ENCODE assay signal across 22 cellular contexts in genomic region chr20:50895111-50895830, GRCh38. TPM values are rescaled to one million over a fixed set of nuclear protein-coding genes. Genes with fewer than 3 reads are reported as not detected.
DNase-seq lines count a peak whose midpoint lies in the region; ATAC-seq and TF ChIP-seq lines count a peak whose summit lies in the region.
"Had no signal": no experiment of that assay in that cellular context is flagged by ENCODE, and none has a peak within 500 bp of the region (broad histone marks: within the 10 kb centered on the region; RNA-seq: fewer than 3 reads in every experiment).

No MANE protein-coding gene starts in this region.

- H3K27ac Mint-ChIP-seq in neural progenitor cell (no peak overlapping the region), osteocyte (ENCODE audit: unreplicated experiment) (no peak overlapping the region)
- H3K27ac Mint-ChIP-seq: activated T-helper 2 cell treated with anti-CD3 and anti-CD28 coated beads, Interferon-gamma antibody, Interleukin-2, Interleukin-4, amounts not matched to agents 10 μg/mL and 5 μg/mL and 100 μg/mL, durations not matched to agents 14 hours and 24 hours and 36 hours; dendritic cell treated with granulocyte-macrophage colony-stimulating factor and Interleukin-4, amounts not matched to agents 40 ng/mL and 50 ng/mL, for 4 days had no signal

- H3K9ac ChIP-seq in IMR-90 (ENCODE audit: low read depth, low read length) (no peak overlapping the region), colonic mucosa (ENCODE audit: low read depth in 2 of 2, low read length in 2 of 2) (no peak overlapping the region), neural progenitor cell (no peak overlapping the region)

- 89% methylated on average over 3 of the region's 8 CpGs; no CpG with 5 or more reads in 1 of the 2 experiments for WGBS in IMR-90 (ENCODE audit: extremely low coverage in 2 of 2, insufficient read length in 1 of 2), 2 experiments

- H2BK120ac ChIP-seq in IMR-90 (ENCODE audit: low read depth, low read length): no peak overlapping the region

- BruUV-seq in IMR-90 (replicated peaks; lab: Mats Ljungman, UMichigan): no TSS peak

- H4K8ac ChIP-seq in IMR-90 (ENCODE audit: low read depth in 2 of 2, low read length in 2 of 2): 0 out of 4 replicates have a peak overlapping the region, but pooled peaks of 1 of the 2 experiments have one; percentile 3

- no peak for TF ChIP-seq POLR2A in IMR-90 (IDR thresholded peaks at IDR 0.05; ENCODE audit: low read depth, low read length)

- H3K4me3 Mint-ChIP-seq in neural progenitor cell: no peak overlapping the region
- no peak overlapping the region for H3K4me3 Mint-ChIP-seq in osteocyte (ENCODE audit: unreplicated experiment)
- H3K4me3 Mint-ChIP-seq: dendritic cell treated with granulocyte-macrophage colony-stimulating factor and Interleukin-4, amounts not matched to agents 40 ng/mL and 50 ng/mL, for 4 days had no signal

- H2AFZ ChIP-seq in IMR-90 (replicated peaks; ENCODE audit: low read length, poor library complexity) (no peak overlapping the region), neural progenitor cell (replicated peaks) (no peak overlapping the region)

- H3K27me3 ChIP-seq in IMR-90 (ENCODE audit: control insufficient read depth, insufficient read depth, low read length): no peaks in the 10 kb centered on the region
- no peaks in the 10 kb centered on the region for H3K27me3 ChIP-seq in colonic mucosa
- H3K27me3 ChIP-seq in neural progenitor cell: no peaks in the 10 kb centered on the region
- H3K27me3 ChIP-seq: breast epithelium, heart left ventricle, upper lobe of left lung had no signal

- H2BK15ac ChIP-seq in IMR-90 (ENCODE audit: low read depth, low read length): no peak overlapping the region

- H3K79me2 ChIP-seq in neural progenitor cell (ENCODE audit: low read depth): peaks cover 100% of the 10 kb centered on the region

- no peaks in the 10 kb centered on the region for H3K9me3 Mint-ChIP-seq in neural progenitor cell
- no peaks in the 10 kb centered on the region for H3K9me3 Mint-ChIP-seq in osteocyte (ENCODE audit: unreplicated experiment)
- H3K9me3 Mint-ChIP-seq: activated T-helper 2 cell treated with anti-CD3 and anti-CD28 coated beads, Interferon-gamma antibody, Interleukin-2, Interleukin-4, amounts not matched to agents 10 μg/mL and 5 μg/mL and 100 μg/mL, durations not matched to agents 14 hours and 24 hours and 36 hours; dendritic cell treated with granulocyte-macrophage colony-stimulating factor and Interleukin-4, amounts not matched to agents 40 ng/mL and 50 ng/mL, for 4 days had no signal

- POLR2A ChIA-PET in IMR-90 (lab: Charles Lee; ENCODE audit: unreplicated experiment): no interaction called here

- no peak overlapping the region for H4K91ac ChIP-seq in IMR-90 (ENCODE audit: insufficient read depth, low read depth, low read length)

- no peak overlapping the region; the same call in 1 of the 2 replicates for H3K4ac ChIP-seq in IMR-90 (ENCODE audit: low read depth, low read length)

- no peak for TF ChIP-seq RAD21 in IMR-90 (IDR thresholded peaks at IDR 0.05; ENCODE audit: low read length)

- peak; percentile 87 for DNase-seq in DMS53 (lab: John Stamatoyannopoulos, UW)
- peak; percentile 72 for DNase-seq in IMR-90
- DNase-seq in colonic mucosa: no peak
- DNase-seq in neural progenitor cell (ENCODE audit: low spot score): no peak
- no peak for DNase-seq in activated gamma-delta T cell treated with Interleukin-2 at 50 U/mL for 16 hours
- DNase-seq in DMS 273 treated with DMSO at 0.1 percent for 48 hours (lab: John Stamatoyannopoulos, UW): no peak
- DNase-seq in osteocyte (ENCODE audit: extremely low spot score, unreplicated experiment): no peak
- DNase-seq: activated CD8-positive, alpha-beta memory T cell treated with anti-CD3 and anti-CD28 coated beads for 24 hours; heart left ventricle; Kasumi-1; left ventricle myocardium superior; NCI-H1092; NCI-H2029 treated with DMSO at 0.1 percent for 48 hours; NCI-H446 treated with DMSO at 0.1 percent for 48 hours; NK-92 treated with Interleukin-12 subunit alpha and Interleukin-12 subunit beta, amount 100 ng/mL, for 24 hours; stimulated activated CD4-positive, alpha-beta T cell treated with anti-CD3 and anti-CD28 coated beads, Interleukin-4, amount 100 ng/mL, for 4 hours; upper lobe of left lung had no signal

- no peak overlapping the region for H3K56ac ChIP-seq in IMR-90 (ENCODE audit: extremely low read depth, insufficient read depth, low read length)

- peaks cover 5% of the 10 kb centered on the region for H3K27me3 Mint-ChIP-seq in neural progenitor cell (ENCODE audit: insufficient read depth, low read depth)
- H3K27me3 Mint-ChIP-seq in osteocyte (ENCODE audit: unreplicated experiment): no peaks in the 10 kb centered on the region
- H3K27me3 Mint-ChIP-seq: dendritic cell treated with granulocyte-macrophage colony-stimulating factor and Interleukin-4, amounts not matched to agents 40 ng/mL and 50 ng/mL, for 4 days had no signal

- H3F3A ChIP-seq in neural progenitor cell (ENCODE audit: low read depth): peaks cover 30% of the 10 kb centered on the region

- peaks cover 6% of the 10 kb centered on the region for H3K4me1 ChIP-seq in IMR-90 (ENCODE audit: control insufficient read depth, insufficient read depth, low read length)
- H3K4me1 ChIP-seq in colonic mucosa: no peaks in the 10 kb centered on the region
- H3K4me1 ChIP-seq in neural progenitor cell: no peaks in the 10 kb centered on the region
- H3K4me1 ChIP-seq: breast epithelium, heart left ventricle, upper lobe of left lung had no signal

- no peak overlapping the region for H3K4me3 ChIP-seq in IMR-90 (ENCODE audit: insufficient read depth, low read depth, low read length)
- no peak overlapping the region for H3K4me3 ChIP-seq in colonic mucosa
- H3K4me3 ChIP-seq in neural progenitor cell: no peak overlapping the region
- H3K4me3 ChIP-seq: breast epithelium, heart left ventricle, SK-N-MC, upper lobe of left lung had no signal

- intact Hi-C loops in IMR-90 (cut with micrococcal nuclease): no loop called here
- intact Hi-C loops in colonic mucosa (cut with DNase I): no loop called here

- in situ Hi-C loops in IMR-90 (cut with MboI; ENCODE audit: low sequenced_read_pairs): no loop called here

- no peak for TF ChIP-seq CTCF in IMR-90 (conservative IDR thresholded peaks at IDR 0.05; ENCODE audit: low read depth, low read length)
- TF ChIP-seq CTCF in colonic mucosa (IDR thresholded peaks at IDR 0.05): no peak
- TF ChIP-seq CTCF in neural progenitor cell (IDR thresholded peaks at IDR 0.05): no peak
- TF ChIP-seq CTCF in osteocyte (IDR thresholded peaks at IDR 0.05): no peak

- peak overlapping the region; percentile 18; the same call in 1 of the 2 replicates for H3K23ac ChIP-seq in IMR-90 (ENCODE audit: low read depth, low read length)

- H3K9me3 ChIP-seq in IMR-90 (ENCODE audit: control insufficient read depth, insufficient read depth, low read length) (no peaks in the 10 kb centered on the region), colonic mucosa (no peaks in the 10 kb centered on the region), neural progenitor cell (ENCODE audit: low read depth) (no peaks in the 10 kb centered on the region)
- H3K9me3 ChIP-seq: breast epithelium, heart left ventricle, upper lobe of left lung had no signal

- CTCF ChIA-PET in IMR-90 (lab: Yijun Ruan, JAX): interaction anchor here (1.0 to 1.9 kb wide), 4 partner anchors 16 to 101 kb away, joined by 3 to 6 read pairs (median 4); partner anchors contain the start of gene BCAS4

- H3K36me3 Mint-ChIP-seq in neural progenitor cell (peaks cover 48% of the 10 kb centered on the region), osteocyte (ENCODE audit: unreplicated experiment) (peaks cover 50% of the 10 kb centered on the region)

- H3K18ac ChIP-seq in IMR-90 (ENCODE audit: low read depth, low read length): no peak overlapping the region; the same call in 1 of the 2 replicates

- no peak overlapping the region for H2AK9ac ChIP-seq in IMR-90 (replicated peaks; ENCODE audit: low read depth, low read length, poor library complexity)

- H3K4me1 Mint-ChIP-seq in neural progenitor cell (no peaks in the 10 kb centered on the region), osteocyte (ENCODE audit: unreplicated experiment) (no peaks in the 10 kb centered on the region)

- dilution Hi-C loops in IMR-90 (cut with HindIII; ENCODE audit: low sequenced_read_pairs, unreplicated experiment): no loop called here

- no peak overlapping the region for H2AK5ac ChIP-seq in IMR-90 (ENCODE audit: low read depth, low read length)

- no peak overlapping the region for H3K4me2 ChIP-seq in IMR-90 (ENCODE audit: low read depth, low read length)
- H3K4me2 ChIP-seq in neural progenitor cell: no peak overlapping the region

- peaks cover 50 to 88% of the 10 kb centered on the region in 2 experiments for H3K79me1 ChIP-seq in IMR-90 (ENCODE audit: low read depth in 1 of 2, low read length in 2 of 2)

- peak overlapping the region; percentile 70 for H2BK5ac ChIP-seq in IMR-90 (ENCODE audit: low read depth, low read length, poor library complexity, severe bottlenecking)

- no peak overlapping the region for H4K5ac ChIP-seq in IMR-90 (ENCODE audit: low read depth, low read length)

- H2BK20ac ChIP-seq in IMR-90 (ENCODE audit: low read depth, low read length): no peak overlapping the region; the same call in 1 of the 2 replicates

- H3K9me1 ChIP-seq in IMR-90 (ENCODE audit: insufficient read depth, low read length): peaks cover 31% of the 10 kb centered on the region

- peak; percentile 76 for ATAC-seq in IMR-90 (ENCODE audit: low read depth)
- no peak for ATAC-seq in HG03354 (IDR thresholded peaks at IDR 0.05; ENCODE audit: poor library complexity, severe bottlenecking, unreplicated experiment)
- ATAC-seq: heart left ventricle, left ventricle myocardium superior had no signal

- H4K20me1 ChIP-seq in IMR-90 (ENCODE audit: insufficient read depth, low read length): peaks cover 72% of the 10 kb centered on the region
- H4K20me1 ChIP-seq in neural progenitor cell (ENCODE audit: low read depth): peaks cover 94% of the 10 kb centered on the region

- H3K27ac ChIP-seq in IMR-90 (ENCODE audit: insufficient read depth, low read length) (peak overlapping the region; percentile 31; the same call in 1 of the 2 replicates), colonic mucosa (peak overlapping the region; percentile 2), neural progenitor cell (peak overlapping the region; percentile 29)
- H3K27ac ChIP-seq: breast epithelium, heart left ventricle, SK-N-MC, upper lobe of left lung had no signal

- H3K14ac ChIP-seq in IMR-90 (replicated peaks; ENCODE audit: low read depth, low read length): no peak overlapping the region

- H3K36me3 ChIP-seq in IMR-90 (ENCODE audit: control insufficient read depth, insufficient read depth, low read length) (peaks cover 46% of the 10 kb centered on the region), colonic mucosa (peaks cover 9% of the 10 kb centered on the region), neural progenitor cell (peaks cover 41% of the 10 kb centered on the region)
- H3K36me3 ChIP-seq: breast epithelium had no signal

RNA-seq across cellular contexts. Expression of gene ADNP, which starts 36.0 kb away (rescaled TPM):
- total RNA-seq in IMR-90 (2012; rRNA removed) (23.1 and 23.3 TPM in 2 replicates), colonic mucosa (10 to 100 TPM; 46.8 to 54.0 TPM), neural progenitor cell (ENCODE audit: low replicate concordance) (56.1 and 75.4 TPM in 2 replicates), osteocyte (67.4 and 79.6 TPM in 2 replicates)
- polyA plus RNA-seq in IMR-90 (2012; rRNA removed): 17.5 and 24.8 TPM in 2 replicates
- 5.1 and 7.4 TPM in 2 replicates for polyA plus RNA-seq in IMR-90 (2012; cell fraction: cytosol; rRNA removed)
- polyA plus RNA-seq in IMR-90 (2012; cell fraction: nucleus; rRNA removed; ENCODE audit: low replicate concordance): 10.9 and 65.8 TPM in 2 replicates

Comparison
In these comparisons a context has a peak if more than half of its experiments do, and no peak if none do; other contexts are left out.
1. DNase-seq: peak in DMS53 (single experiment) and IMR-90 (single experiment); none in colonic mucosa (single experiment), neural progenitor cell (single experiment), activated gamma-delta T cell treated with Interleukin-2 at 50 U/mL for 16 hours (single experiment), DMS 273 treated with DMSO at 0.1 percent for 48 hours (single experiment) and osteocyte (single experiment).
2. Peak in every context shown above with its lines, with median percentiles within 50 percentile points of each other: H3K27ac ChIP-seq.